8 cellular contexts compared by ENCODE assay signal in the genomic region with DNA sequence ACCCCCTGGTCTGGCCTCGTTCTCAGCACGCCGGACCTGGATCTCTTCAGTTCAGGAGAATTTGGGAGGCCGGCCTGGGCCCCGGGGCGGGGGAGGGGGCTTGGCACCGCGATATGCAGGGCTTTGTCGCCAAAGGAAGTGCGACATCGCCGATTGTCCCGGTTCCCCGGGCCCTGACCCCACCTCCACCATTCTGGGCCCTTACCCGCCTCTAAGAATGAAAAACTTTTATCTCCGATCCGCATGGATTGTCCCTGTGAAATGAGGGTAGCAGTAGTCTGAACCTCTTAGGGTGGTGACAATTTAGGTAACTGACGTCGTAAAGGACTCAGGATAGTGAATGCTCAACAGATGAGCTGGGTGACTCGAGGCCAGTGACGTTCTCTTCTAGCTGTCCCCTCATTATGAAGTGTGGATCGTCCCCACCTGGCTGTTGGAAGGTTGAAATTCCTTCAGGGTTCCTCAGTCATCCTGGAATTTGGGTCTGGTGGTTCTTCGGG. TPM values are rescaled to one million over a fixed set of nuclear protein-coding genes. Genes with fewer than 3 reads are reported as not detected.
DNase-seq lines count a peak whose midpoint lies in the region; ATAC-seq and TF ChIP-seq lines count a peak whose summit lies in the region.

No MANE protein-coding gene starts in this region.

- peak overlapping the region; percentile 92 to 93 for H3K27ac Mint-ChIP-seq in natural killer cell

- intact Hi-C loops in colonic mucosa (cut with DNase I) (no loop called here), natural killer cell (cut with micrococcal nuclease) (loop anchor here (1.0 kb wide), 1 partner anchor 27 kb away; the partner anchor contains the start of gene GTPBP3)

- peak overlapping the region; percentile 88 for H3K4me3 ChIP-seq in BE2C (ENCODE audit: low read depth, low read length)
- peak overlapping the region; percentile 74 for H3K4me3 ChIP-seq in colonic mucosa

- H3K9ac ChIP-seq in colonic mucosa (ENCODE audit: low read depth in 2 of 2, low read length in 2 of 2): peak overlapping the region; percentile 73 to 94

- no peak for ATAC-seq in natural killer cell
- ATAC-seq in HG02981 (IDR thresholded peaks at IDR 0.05; ENCODE audit: unreplicated experiment): no peak
- no peak for ATAC-seq in GM21786 (IDR thresholded peaks at IDR 0.05; ENCODE audit: unreplicated experiment)

- H3K27me3 Mint-ChIP-seq in natural killer cell (ENCODE audit: low read depth in 2 of 2): no peaks in the 10 kb centered on the region

- H3K36me3 ChIP-seq in BE2C (peaks cover 11% of the 10 kb centered on the region), KOPT-K1 (ENCODE audit: insufficient read depth, low read length) (peaks cover 37% of the 10 kb centered on the region), colonic mucosa (peaks cover 4% of the 10 kb centered on the region)

- H3K27ac ChIP-seq in KOPT-K1 (ENCODE audit: low read depth, low read length, poor library complexity, severe bottlenecking) (peak overlapping the region; percentile 85), colonic mucosa (peak overlapping the region; percentile 60)

- no peaks in the 10 kb centered on the region for H3K9me3 ChIP-seq in BE2C
- no peaks in the 10 kb centered on the region for H3K9me3 ChIP-seq in KOPT-K1 (ENCODE audit: insufficient read depth, low read length, poor library complexity, severe bottlenecking)
- H3K9me3 ChIP-seq in colonic mucosa: no peaks in the 10 kb centered on the region

- H3K4me1 ChIP-seq in BE2C: no peaks in the 10 kb centered on the region
- peaks cover 12% of the 10 kb centered on the region for H3K4me1 ChIP-seq in colonic mucosa

- POLR2A ChIA-PET in HEK293T (lab: Yijun Ruan, JAX): interaction anchor here (0.9 to 6.2 kb wide), 6 partner anchors 8 to 43 kb away, joined by 3 to 107 read pairs (median 6); partner anchors contain the start of genes ANO8, BABAM1 and GTPBP3

- DNase-seq in BE2C (no peak), colonic mucosa (no peak), natural killer cell (no peak), HEK293T (ENCODE audit: extremely low spot score) (no peak), NCI-H1436 treated with DMSO at 0.1 percent for 48 hours (lab: John Stamatoyannopoulos, UW) (no peak)

- CTCF ChIA-PET in HEK293T (lab: Yijun Ruan, JAX): no interaction called here

- no peaks in the 10 kb centered on the region for H3K27me3 ChIP-seq in BE2C
- H3K27me3 ChIP-seq in colonic mucosa: no peaks in the 10 kb centered on the region

- peaks cover 24 to 41% of the 10 kb centered on the region in 2 donors for H3K4me1 Mint-ChIP-seq in natural killer cell

- H3K4me3 Mint-ChIP-seq in natural killer cell: peak overlapping the region; percentile 99

- no peaks in the 10 kb centered on the region for H3K9me3 Mint-ChIP-seq in natural killer cell

- TF ChIP-seq CTCF in BE2C (IDR thresholded peaks at IDR 0.05; ENCODE audit: low read depth, low read length): no peak
- no peak for TF ChIP-seq CTCF in colonic mucosa (IDR thresholded peaks at IDR 0.05)
- no peak for TF ChIP-seq CTCF in natural killer cell (IDR thresholded peaks at IDR 0.05)

- H3K36me3 Mint-ChIP-seq in natural killer cell: no peaks in the 10 kb centered on the region

TF ChIP-seq in HEK293T, 16 proteins besides CTCF, POLR2A, EP300 and RAD21:
- no peak for TF ChIP-seq SUZ12 (IDR thresholded peaks at IDR 0.05)
- TF ChIP-seq LEF1 (IDR thresholded peaks at IDR 0.05; ENCODE audit: borderline replicate concordance): no peak
- TF ChIP-seq SP1 (IDR thresholded peaks at IDR 0.05): no peak
- no peak for TF ChIP-seq ZNF384 (IDR thresholded peaks at IDR 0.05)
- TF ChIP-seq PKNOX1 (IDR thresholded peaks at IDR 0.05): no peak
- TF ChIP-seq ELF4 (IDR thresholded peaks at IDR 0.05): no peak
- no peak for TF ChIP-seq ARNT (IDR thresholded peaks at IDR 0.05)
- TF ChIP-seq FOXA1 (IDR thresholded peaks at IDR 0.05): no peak
- TF ChIP-seq FOXM1 (IDR thresholded peaks at IDR 0.05; ENCODE audit: borderline replicate concordance): no peak
- TF ChIP-seq L3MBTL2 (conservative IDR thresholded peaks at IDR 0.05): no peak
- no peak for TF ChIP-seq TARDBP (IDR thresholded peaks at IDR 0.05)
- no peak for TF ChIP-seq BHLHE40 (IDR thresholded peaks at IDR 0.05; ENCODE audit: borderline replicate concordance)
- TF ChIP-seq FOXK2 (IDR thresholded peaks at IDR 0.05): no peak
- TF ChIP-seq NFRKB (IDR thresholded peaks at IDR 0.05): no peak
- no peak for TF ChIP-seq CTBP1 (IDR thresholded peaks at IDR 0.05; ENCODE audit: borderline replicate concordance)
- no peak for TF ChIP-seq HDGF (IDR thresholded peaks at IDR 0.05; ENCODE audit: borderline replicate concordance)

RNA-seq across cellular contexts. Expression of gene DDA1, which starts 0.6 kb away (rescaled TPM):
- 131 TPM for polyA plus RNA-seq in BE2C (2012; ENCODE audit: insufficient read depth, insufficient read length, low read depth)
- total RNA-seq in colonic mucosa (10 to 100 TPM; 39.1 to 45.0 TPM), natural killer cell (10 to 100 TPM; 32.2 to 42.5 (median 37.7) TPM)

RNA-seq across cellular contexts. Expression of gene MRPL34, which starts 4.3 kb away (rescaled TPM):
- polyA plus RNA-seq in BE2C (2012; ENCODE audit: insufficient read depth, insufficient read length, low read depth): 333 TPM
- 100 to 1,000 TPM; 127 to 184 TPM for total RNA-seq in colonic mucosa
- total RNA-seq in natural killer cell: 10 to 100 TPM; 26.9 to 40.8 (median 39.4) TPM

RNA-seq across cellular contexts. Expression of gene ABHD8, which starts 6.8 kb away (rescaled TPM):
- polyA plus RNA-seq in BE2C (2012; ENCODE audit: insufficient read depth, insufficient read length, low read depth): 8.6 TPM
- 1 to 10 TPM; 4.3 to 5.2 TPM for total RNA-seq in colonic mucosa
- total RNA-seq in natural killer cell: 1 to 10 TPM; 7.5 to 10.0 (median 9.7) TPM

RNA-seq across cellular contexts. Expression of gene ANO8, which starts 24.6 kb away (rescaled TPM):
- polyA plus RNA-seq in BE2C (2012; ENCODE audit: insufficient read depth, insufficient read length, low read depth): 26.7 TPM
- 10 to 100 TPM in 1 of 2 donors, 1 to 10 TPM in 1; 8.9 to 13.7 TPM for total RNA-seq in colonic mucosa
- total RNA-seq in natural killer cell: 10 to 100 TPM; 18.5 to 24.7 (median 19.1) TPM

RNA-seq across cellular contexts. Expression of gene GTPBP3, which starts 27.3 kb away (rescaled TPM):
- 64.2 TPM for polyA plus RNA-seq in BE2C (2012; ENCODE audit: insufficient read depth, insufficient read length, low read depth)
- total RNA-seq in colonic mucosa (10 to 100 TPM; 15.4 to 26.9 TPM), natural killer cell (10 to 100 TPM; 21.6 to 33.0 (median 27.7) TPM)
